9 cellular contexts compared by ENCODE assay signal in genomic region chr7:47991270-47991669, GRCh38. TPM values are rescaled to one million over a fixed set of nuclear protein-coding genes. Genes with fewer than 3 reads are reported as not detected.
DNase-seq lines count a peak whose midpoint lies in the region; ATAC-seq, FAIRE-seq and TF ChIP-seq lines count a peak whose summit lies in the region.
"Had no signal": no experiment of that assay in that cellular context is flagged by ENCODE, and none has a peak within 500 bp of the region (broad histone marks: within the 10 kb centered on the region; RNA-seq: fewer than 3 reads in every experiment).

No MANE protein-coding gene starts in this region.

- H3K79me2 ChIP-seq in MM.1S (ENCODE audit: low read length), result no peaks in the 10 kb centered on the region
- no peaks in the 10 kb centered on the region for H3K79me2 ChIP-seq in H1 (ENCODE audit: control insufficient read depth in 1 of 2, insufficient read depth in 2 of 2, low read length in 2 of 2)

- no peak for ATAC-seq in GM18519 (IDR thresholded peaks at IDR 0.05; ENCODE audit: low FRiP score, unreplicated experiment)

- H2BK5ac ChIP-seq in H1 (ENCODE audit: low read depth, low read length), result peak overlapping the region; percentile 54; the same call in 1 of the 2 replicates

- H4K20me1 ChIP-seq in MM.1S (ENCODE audit: insufficient read depth, low read length) (no peaks in the 10 kb centered on the region), H1 (replicated peaks in 1 of 2; ENCODE audit: control insufficient read depth in 1 of 2, insufficient read depth in 2 of 2, low read length in 2 of 2) (peaks cover 0 to 2% of the 10 kb centered on the region in 2 experiments)

- no peak overlapping the region for H2BK20ac ChIP-seq in H1 (ENCODE audit: low read length)

- FAIRE-seq in H1 (lab: Jason Lieb, UNC), result no peak

- H3K4ac ChIP-seq in H1 (replicated peaks; ENCODE audit: insufficient read length, low read depth, low read length), result no peak overlapping the region

- peak overlapping the region; percentile 73; the same call in 1 of the 2 replicates for H3K27ac ChIP-seq in MM.1S (ENCODE audit: low read length)
- H3K27ac ChIP-seq in H1 (ENCODE audit: low read depth, low read length), result no peak overlapping the region
- H3K27ac ChIP-seq in rectal smooth muscle tissue (ENCODE audit: low read depth, low read length), result peak overlapping the region; percentile 12

- no peak overlapping the region for H2AK5ac ChIP-seq in H1 (ENCODE audit: low read depth, low read length)

- no peak for TF ChIP-seq RAD21 in H1 (IDR thresholded peaks at IDR 0.05 in 1 of 2, conservative IDR thresholded peaks at IDR 0.05 in 1 of 2; ENCODE audit: low read depth in 2 of 2, low read length in 2 of 2)

- peak overlapping the region; percentile 34; the same call in 1 of the 2 replicates for H3K18ac ChIP-seq in H1 (ENCODE audit: extremely low read depth, low read length)

- H3K9ac ChIP-seq in MM.1S (ENCODE audit: low read length), result peak overlapping the region; percentile 63; the same call in 1 of the 2 replicates
- H3K9ac ChIP-seq in H1 (replicated peaks in 1 of 4; ENCODE audit: extremely low read depth in 1 of 4, low read depth in 3 of 4, low read length in 3 of 4), result 0 out of 7 replicates have a peak overlapping the region, but pooled peaks of 1 of the 4 experiments have one; percentile 45
- no peak overlapping the region for H3K9ac ChIP-seq in rectal smooth muscle tissue (ENCODE audit: low read length)

- peaks cover 4% of the 10 kb centered on the region; the same call in 1 of the 2 replicates for H3K23me2 ChIP-seq in H1 (ENCODE audit: low read depth, low read length)

- DNase-seq in GM06990 (ENCODE audit: extremely low read depth, insufficient read length) (no peak), MM.1S (no peak), H1 (ENCODE audit: low read depth in 1 of 2, low spot score in 2 of 2) (no peak), NCI-H69 (lab: John Stamatoyannopoulos, UW) (no peak), glomerular visceral epithelial cell (ENCODE audit: extremely low spot score) (no peak), NCI-H526 (lab: John Stamatoyannopoulos, UW) (no peak)

- H2BK12ac ChIP-seq in H1 (ENCODE audit: low read depth, low read length), result no peak overlapping the region

- H2AFZ ChIP-seq in MM.1S (ENCODE audit: low read length), result peak overlapping the region; percentile 88
- H2AFZ ChIP-seq in H1 (ENCODE audit: low read length), result peak overlapping the region; percentile 91

- H3K23ac ChIP-seq in H1 (ENCODE audit: insufficient read length), result no peak overlapping the region

- H2BK120ac ChIP-seq in H1 (replicated peaks; ENCODE audit: low read depth, low read length), result no peak overlapping the region

- H3K36me3 ChIP-seq in GM06990 (ENCODE audit: control insufficient read depth, insufficient read depth, low read length) (no peaks in the 10 kb centered on the region), MM.1S (replicated peaks; ENCODE audit: insufficient read depth, low read length) (no peaks in the 10 kb centered on the region), H1 (ENCODE audit: control insufficient read depth in 2 of 4, insufficient read depth in 4 of 4, low read length in 3 of 4) (no peaks in the 10 kb centered on the region), rectal smooth muscle tissue (ENCODE audit: control insufficient read depth, insufficient read depth, low read length) (no peaks in the 10 kb centered on the region)

- H3K56ac ChIP-seq in H1 (replicated peaks; ENCODE audit: insufficient read length, low read depth, low read length), result no peak overlapping the region

- POLR2A ChIA-PET in H1 (lab: Charles Lee; ENCODE audit: partially characterized antibody), result interaction anchor here (0.8 to 3.2 kb wide), 9 partner anchors 9 to 118 kb away, joined by 3 to 36 read pairs (median 4); partner anchors contain the start of gene UPP1

- no peak for TF ChIP-seq CTCF in GM06990 (IDR thresholded peaks at IDR 0.05; ENCODE audit: insufficient read depth, low read length, poor library complexity, severe bottlenecking)
- no peak for TF ChIP-seq CTCF in MM.1S (IDR thresholded peaks at IDR 0.05; ENCODE audit: low read length)
- no peak for TF ChIP-seq CTCF in H1 (IDR thresholded peaks at IDR 0.05; ENCODE audit: control extremely low read depth in 1 of 3, insufficient read depth in 1 of 3, low read depth in 1 of 3, low read length in 3 of 3)

- no peaks in the 10 kb centered on the region for H3K9me2 ChIP-seq in MM.1S (replicated peaks; ENCODE audit: insufficient read depth, low read length)

- peaks cover 14% of the 10 kb centered on the region for H3F3A ChIP-seq in MM.1S (ENCODE audit: insufficient read depth, low read length)

- H4K5ac ChIP-seq in H1 (ENCODE audit: insufficient read length, low read depth, low read length), result no peak overlapping the region

- H3K4me3 ChIP-seq in GM06990 (replicated peaks; ENCODE audit: low read depth, low read length), result peak overlapping the region; percentile 64
- H3K4me3 ChIP-seq in MM.1S (ENCODE audit: low read length), result peak overlapping the region; percentile 80
- peak overlapping the region in 3 of 4 experiments; percentile 29 to 54 (median 43); a peak in 4 of 8 replicates for H3K4me3 ChIP-seq in H1 (ENCODE audit: extremely low read depth in 1 of 4, insufficient read depth in 2 of 4, low read depth in 3 of 4, low read length in 4 of 4)
- peak overlapping the region; percentile 78 for H3K4me3 ChIP-seq in rectal smooth muscle tissue (ENCODE audit: low read length)
- H3K4me3 ChIP-seq: mucosa of descending colon had no signal

- H3K4me1 ChIP-seq in MM.1S (ENCODE audit: low read length) (no peaks in the 10 kb centered on the region), H1 (replicated peaks in 1 of 4; ENCODE audit: control insufficient read depth in 3 of 4, insufficient read depth in 4 of 4, low read length in 3 of 4) (peaks cover 0 to 5% (median 0%) of the 10 kb centered on the region in 4 experiments; a peak in 5 of 7 replicates), rectal smooth muscle tissue (ENCODE audit: control insufficient read depth, insufficient read depth, low read length) (no peaks in the 10 kb centered on the region)

- no peak for TF ChIP-seq EP300 in H1 (IDR thresholded peaks at IDR 0.05; ENCODE audit: borderline replicate concordance in 1 of 2, low read depth in 2 of 2, low read length in 2 of 2)

- TF ChIP-seq POLR2A in H1 (IDR thresholded peaks at IDR 0.05; ENCODE audit: control extremely low read depth in 1 of 2, low read depth in 2 of 2, low read length in 2 of 2), result no peak

- H3K4me2 ChIP-seq in MM.1S (ENCODE audit: low read depth, low read length) (peak overlapping the region; percentile 76), H1 (ENCODE audit: insufficient read depth in 1 of 2, low read depth in 2 of 2, low read length in 2 of 2) (peak overlapping the region; percentile 7 to 86)

- H3K79me1 ChIP-seq in H1 (ENCODE audit: low read depth, low read length), result no peaks in the 10 kb centered on the region

- H4K8ac ChIP-seq in H1 (ENCODE audit: extremely low read depth, insufficient read depth, low read length), result peak overlapping the region; percentile 93; the same call in 1 of the 2 replicates

- H3K27me3 ChIP-seq in GM06990 (replicated peaks; ENCODE audit: control insufficient read depth, insufficient read depth, low read length) (no peaks in the 10 kb centered on the region), MM.1S (replicated peaks; ENCODE audit: insufficient read depth, low read length) (no peaks in the 10 kb centered on the region), H1 (replicated peaks in 1 of 4; ENCODE audit: control insufficient read depth in 3 of 4, extremely low read depth in 1 of 4, insufficient read depth in 3 of 4, low read length in 3 of 4) (no peaks in the 10 kb centered on the region), rectal smooth muscle tissue (ENCODE audit: control insufficient read depth, insufficient read depth, low read length) (no peaks in the 10 kb centered on the region)

- H3K14ac ChIP-seq in H1 (ENCODE audit: insufficient read length), result no peak overlapping the region

- CTCF ChIA-PET in H1 (lab: Charles Lee; ENCODE audit: partially characterized antibody), result interaction anchor here (0.6 to 3.6 kb wide), 21 partner anchors 13 to 387 kb away, joined by 3 to 38 read pairs (median 4); partner anchors contain the start of gene UPP1

- WGBS in H1 (ENCODE audit: extremely low coverage in 1 of 2, insufficient coverage in 1 of 2, insufficient read length in 1 of 2, insufficient replicate concordance in 2 of 2, low coverage in 1 of 2, low lambda C conversion rate in 2 of 2, missing lambda C conversion rate in 1 of 2), 2 experiments, result 76% methylated on average over 1 of the region's 1 CpG; no CpG with 5 or more reads in 1 of the 2 experiments

- no peak overlapping the region for H4K91ac ChIP-seq in H1 (replicated peaks; ENCODE audit: insufficient read length, low read length)

- no peak overlapping the region for H2BK15ac ChIP-seq in H1 (ENCODE audit: low read length)

- H3K9me3 ChIP-seq in MM.1S (replicated peaks; ENCODE audit: insufficient read depth, low read length), result no peaks in the 10 kb centered on the region
- no peaks in the 10 kb centered on the region for H3K9me3 ChIP-seq in H1 (ENCODE audit: insufficient read depth in 2 of 2, low read depth in 1 of 2, low read length in 1 of 2)
- H3K9me3 ChIP-seq: mucosa of descending colon had no signal

RNA-seq across cellular contexts. Expression of gene HUS1, which starts 11.9 kb away (rescaled TPM):
- 32.0 and 33.0 TPM in 2 replicates for total RNA-seq in H1 (2021; fragmentation: NEBNext Ultra II Directional; extraction: Animal tissue kit (Norgen Biotek cat#: 25700))
- polyA plus RNA-seq in H1 (2011; rRNA removed), result 11.4 and 15.0 TPM in 2 replicates
- polyA plus RNA-seq in H1 (2011; cell fraction: cytosol; rRNA removed), result 16.1 TPM
- polyA plus RNA-seq in H1 (2011; cell fraction: nucleus; rRNA removed), result 7.5 TPM
- 13.8 to 25.8 TPM (median 15.5 TPM) in 4 replicates for polyA plus RNA-seq in H1 (2012, experiment 1 of 2)
- polyA plus RNA-seq in H1 (2012, experiment 2 of 2), result 7.0 TPM
- polyA plus RNA-seq in H1 (2013, experiment 1 of 2), result 21.8 TPM
- 19.4 TPM for polyA plus RNA-seq in H1 (2013, experiment 2 of 2)
- polyA minus RNA-seq in H1 (2011; rRNA and poly(A)+ RNA removed), result 23.8 and 33.5 TPM in 2 replicates
- polyA minus RNA-seq in H1 (2011; cell fraction: cytosol; rRNA and poly(A)+ RNA removed), result 20.3 TPM
- polyA minus RNA-seq in H1 (2011; cell fraction: nucleus; rRNA and poly(A)+ RNA removed), result 29.9 TPM

RNA-seq across cellular contexts. Expression of gene SUN3, which starts 37.6 kb away (rescaled TPM):
- not detected in 2 replicates for total RNA-seq in H1 (2021; fragmentation: NEBNext Ultra II Directional; extraction: Animal tissue kit (Norgen Biotek cat#: 25700))
- not detected in 2 replicates for polyA plus RNA-seq in H1 (2011; rRNA removed)
- not detected for polyA plus RNA-seq in H1 (2011; cell fraction: cytosol; rRNA removed)
- not detected for polyA plus RNA-seq in H1 (2011; cell fraction: nucleus; rRNA removed)
- not detected in 4 replicates for polyA plus RNA-seq in H1 (2012, experiment 1 of 2)
- polyA plus RNA-seq in H1 (2012, experiment 2 of 2), result not detected
- 0.24 TPM for polyA plus RNA-seq in H1 (2013, experiment 1 of 2)
- polyA plus RNA-seq in H1 (2013, experiment 2 of 2), result 0.17 TPM
- not detected in 2 replicates for polyA minus RNA-seq in H1 (2011; rRNA and poly(A)+ RNA removed)
- polyA minus RNA-seq in H1 (2011; cell fraction: cytosol; rRNA and poly(A)+ RNA removed), result not detected
- polyA minus RNA-seq in H1 (2011; cell fraction: nucleus; rRNA and poly(A)+ RNA removed), result not detected

RNA-seq across cellular contexts. Expression of gene PKD1L1, which starts 43.0 kb away (rescaled TPM):
- total RNA-seq in H1 (2021; fragmentation: NEBNext Ultra II Directional; extraction: Animal tissue kit (Norgen Biotek cat#: 25700)), result 0.22 and 0.25 TPM in 2 replicates
- 0.35 and 0.46 TPM in 2 replicates for polyA plus RNA-seq in H1 (2011; rRNA removed)
- 0.12 TPM for polyA plus RNA-seq in H1 (2011; cell fraction: cytosol; rRNA removed)
- 0.31 TPM for polyA plus RNA-seq in H1 (2011; cell fraction: nucleus; rRNA removed)
- polyA plus RNA-seq in H1 (2012, experiment 1 of 2), result 0.04 to 0.19 TPM (median 0.09 TPM) in 4 replicates
- not detected for polyA plus RNA-seq in H1 (2012, experiment 2 of 2)
- polyA plus RNA-seq in H1 (2013, experiment 1 of 2), result 0.04 TPM
- 0.04 TPM for polyA plus RNA-seq in H1 (2013, experiment 2 of 2)
- polyA minus RNA-seq in H1 (2011; rRNA and poly(A)+ RNA removed), result 0.24 and 0.91 TPM in 2 replicates
- not detected for polyA minus RNA-seq in H1 (2011; cell fraction: cytosol; rRNA and poly(A)+ RNA removed)
- polyA minus RNA-seq in H1 (2011; cell fraction: nucleus; rRNA and poly(A)+ RNA removed), result 1.00 TPM

RNA-seq across cellular contexts. Expression of gene C7orf57, which starts 44.1 kb away (rescaled TPM):
- 0.27 and 0.56 TPM in 2 replicates for total RNA-seq in H1 (2021; fragmentation: NEBNext Ultra II Directional; extraction: Animal tissue kit (Norgen Biotek cat#: 25700))
- polyA plus RNA-seq in H1 (2011; rRNA removed), result 0.08 and 0.25 TPM in 2 replicates
- polyA plus RNA-seq in H1 (2011; cell fraction: cytosol; rRNA removed), result 0.27 TPM
- polyA plus RNA-seq in H1 (2011; cell fraction: nucleus; rRNA removed), result 0.57 TPM
- 0.08 to 0.43 TPM (median 0.18 TPM) in 3 of 4 replicates, not detected in the other for polyA plus RNA-seq in H1 (2012, experiment 1 of 2)
- not detected for polyA plus RNA-seq in H1 (2012, experiment 2 of 2)
- 0.30 TPM for polyA plus RNA-seq in H1 (2013, experiment 1 of 2)
- polyA plus RNA-seq in H1 (2013, experiment 2 of 2), result 0.24 TPM
- 0.10 and 0.19 TPM in 2 replicates for polyA minus RNA-seq in H1 (2011; rRNA and poly(A)+ RNA removed)
- polyA minus RNA-seq in H1 (2011; cell fraction: cytosol; rRNA and poly(A)+ RNA removed), result not detected
- 0.40 TPM for polyA minus RNA-seq in H1 (2011; cell fraction: nucleus; rRNA and poly(A)+ RNA removed)
- total RNA-seq: mucosa of descending colon had no signal
